ENCODE assay signal across 23 cellular contexts in genomic region chr2:21396252-21396651, GRCh38.
DNase-seq lines count a peak whose midpoint lies in the region; TF ChIP-seq lines count a peak whose summit lies in the region.
"Had no signal": no experiment of that assay in that cellular context is flagged by ENCODE, and none has a peak within 500 bp of the region (broad histone marks: within the 10 kb centered on the region; RNA-seq: fewer than 3 reads in every experiment).

No MANE protein-coding gene starts in this region.

- no peaks in the 10 kb centered on the region for H3K4me1 ChIP-seq in liver (ENCODE audit: control insufficient read depth in 4 of 4, insufficient read depth in 4 of 4, low read length in 3 of 4)

- peaks cover 0 to 12% (median 2%) of the 10 kb centered on the region in 6 donors for H3K9me3 Mint-ChIP-seq in immature natural killer cell
- H3K9me3 Mint-ChIP-seq: H9 had no signal

- H3K4me3 ChIP-seq in epithelial cell of esophagus (ENCODE audit: low read length) (no peak overlapping the region), liver (ENCODE audit: low read depth in 1 of 3, low read length in 3 of 3) (no peak overlapping the region)
- H3K4me3 ChIP-seq: GM23248, PC-9, SK-N-MC had no signal

- no peaks in the 10 kb centered on the region for H3K9me3 ChIP-seq in liver (ENCODE audit: control insufficient read depth in 4 of 4, low read length in 3 of 4)

- DNase-seq in NCI-H345 (lab: John Stamatoyannopoulos, UW) (peak; percentile 50), epithelial cell of esophagus (ENCODE audit: low read depth) (peak; percentile 21), renal cortical epithelial cell (ENCODE audit: low read depth) (peak; percentile 26), NCI-H1092 treated with DMSO at 0.1 percent for 48 hours (lab: John Stamatoyannopoulos, UW) (no peak), immature natural killer cell (no peak)
- DNase-seq in activated CD8-positive, alpha-beta memory T cell treated with anti-CD3 and anti-CD28 coated beads, Interleukin-2, amount 50 U/mL, for 48 hours = no peak
- DNase-seq: Calu3; CD8-positive, alpha-beta memory T cell; DMS153; GM23248; H9; HFFc6; NCI-H1417 treated with DMSO at 0.1 percent for 48 hours; NCI-H187; NCI-H510A treated with DMSO at 0.1 percent for 48 hours; NCI-H748 treated with DMSO at 0.1 percent for 48 hours; PC-9; RPMI8226; SHP77 treated with DMSO at 0.1 percent for 48 hours had no signal

- no peak for TF ChIP-seq CTCF in epithelial cell of esophagus (IDR thresholded peaks at IDR 0.05; ENCODE audit: insufficient read depth, low read depth, low read length, missing control alignments)
- TF ChIP-seq CTCF in liver (IDR thresholded peaks at IDR 0.05; ENCODE audit: low read depth, low read length, missing input control) = no peak

- no peak overlapping the region for H3K4me3 Mint-ChIP-seq in immature natural killer cell
- H3K4me3 Mint-ChIP-seq: CD8-positive, alpha-beta memory T cell; H9; HFFc6; IgD-negative memory B cell had no signal

- peaks cover 0 to 2% (median 1%) of the 10 kb centered on the region in 3 donors for H3K27me3 Mint-ChIP-seq in immature natural killer cell (ENCODE audit: low read depth in 3 of 3)
- H3K27me3 Mint-ChIP-seq: CD8-positive, alpha-beta memory T cell had no signal

- H3K4me1 Mint-ChIP-seq in immature natural killer cell = no peaks in the 10 kb centered on the region
- H3K4me1 Mint-ChIP-seq: CD8-positive, alpha-beta memory T cell; H9; IgD-negative memory B cell had no signal

- no peak overlapping the region for H3K9ac ChIP-seq in liver (ENCODE audit: low read depth in 1 of 2, low read length in 2 of 2)
- H3K9ac ChIP-seq: GM23248 had no signal

- WGBS in liver = 57% methylated on average over 2 of the region's 2 CpGs

- H3K36me3 Mint-ChIP-seq in immature natural killer cell = no peaks in the 10 kb centered on the region
- H3K36me3 Mint-ChIP-seq: CD8-positive, alpha-beta memory T cell; IgD-negative memory B cell had no signal

- no peaks in the 10 kb centered on the region for H3K36me3 ChIP-seq in liver (ENCODE audit: control insufficient read depth in 4 of 4, insufficient read depth in 3 of 4, low read depth in 1 of 4, low read length in 3 of 4)

- TF ChIP-seq RAD21 in liver (IDR thresholded peaks at IDR 0.05) = peak in 1 of 2 donors; percentile 35

- no peak overlapping the region for H3K27ac Mint-ChIP-seq in immature natural killer cell
- H3K27ac Mint-ChIP-seq: CD8-positive, alpha-beta memory T cell; H9; HFFc6; IgD-negative memory B cell had no signal

- H3K27me3 ChIP-seq in liver (ENCODE audit: control insufficient read depth in 4 of 4, insufficient read depth in 4 of 4, low read length in 3 of 4) = no peaks in the 10 kb centered on the region

- H3K27ac ChIP-seq in liver (ENCODE audit: low read depth in 1 of 2, low read length in 2 of 2) = no peak overlapping the region
- H3K27ac ChIP-seq: C4-2B, GM23248, PC-9, SK-N-MC had no signal

TF ChIP-seq in liver, 16 proteins besides CTCF, POLR2A, EP300 and RAD21:
- peak in 1 of 2 donors; percentile 16 for TF ChIP-seq GABPA (IDR thresholded peaks at IDR 0.05 in 1 of 2, conservative IDR thresholded peaks at IDR 0.05 in 1 of 2)
- TF ChIP-seq, protein P1, sequence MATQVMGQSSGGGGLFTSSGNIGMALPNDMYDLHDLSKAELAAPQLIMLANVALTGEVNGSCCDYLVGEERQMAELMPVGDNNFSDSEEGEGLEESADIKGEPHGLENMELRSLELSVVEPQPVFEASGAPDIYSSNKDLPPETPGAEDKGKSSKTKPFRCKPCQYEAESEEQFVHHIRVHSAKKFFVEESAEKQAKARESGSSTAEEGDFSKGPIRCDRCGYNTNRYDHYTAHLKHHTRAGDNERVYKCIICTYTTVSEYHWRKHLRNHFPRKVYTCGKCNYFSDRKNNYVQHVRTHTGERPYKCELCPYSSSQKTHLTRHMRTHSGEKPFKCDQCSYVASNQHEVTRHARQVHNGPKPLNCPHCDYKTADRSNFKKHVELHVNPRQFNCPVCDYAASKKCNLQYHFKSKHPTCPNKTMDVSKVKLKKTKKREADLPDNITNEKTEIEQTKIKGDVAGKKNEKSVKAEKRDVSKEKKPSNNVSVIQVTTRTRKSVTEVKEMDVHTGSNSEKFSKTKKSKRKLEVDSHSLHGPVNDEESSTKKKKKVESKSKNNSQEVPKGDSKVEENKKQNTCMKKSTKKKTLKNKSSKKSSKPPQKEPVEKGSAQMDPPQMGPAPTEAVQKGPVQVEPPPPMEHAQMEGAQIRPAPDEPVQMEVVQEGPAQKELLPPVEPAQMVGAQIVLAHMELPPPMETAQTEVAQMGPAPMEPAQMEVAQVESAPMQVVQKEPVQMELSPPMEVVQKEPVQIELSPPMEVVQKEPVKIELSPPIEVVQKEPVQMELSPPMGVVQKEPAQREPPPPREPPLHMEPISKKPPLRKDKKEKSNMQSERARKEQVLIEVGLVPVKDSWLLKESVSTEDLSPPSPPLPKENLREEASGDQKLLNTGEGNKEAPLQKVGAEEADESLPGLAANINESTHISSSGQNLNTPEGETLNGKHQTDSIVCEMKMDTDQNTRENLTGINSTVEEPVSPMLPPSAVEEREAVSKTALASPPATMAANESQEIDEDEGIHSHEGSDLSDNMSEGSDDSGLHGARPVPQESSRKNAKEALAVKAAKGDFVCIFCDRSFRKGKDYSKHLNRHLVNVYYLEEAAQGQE (IDR thresholded peaks at IDR 0.05) = no peak
- no peak for TF ChIP-seq NR2F2 (IDR thresholded peaks at IDR 0.05)
- peak; percentile 64 to 92 for TF ChIP-seq EGR1 (IDR thresholded peaks at IDR 0.05; ENCODE audit: low read depth in 2 of 2)
- no peak for TF ChIP-seq ATF3 (IDR thresholded peaks at IDR 0.05)
- TF ChIP-seq TAF1 (conservative IDR thresholded peaks at IDR 0.05) = no peak
- TF ChIP-seq, protein P2, sequence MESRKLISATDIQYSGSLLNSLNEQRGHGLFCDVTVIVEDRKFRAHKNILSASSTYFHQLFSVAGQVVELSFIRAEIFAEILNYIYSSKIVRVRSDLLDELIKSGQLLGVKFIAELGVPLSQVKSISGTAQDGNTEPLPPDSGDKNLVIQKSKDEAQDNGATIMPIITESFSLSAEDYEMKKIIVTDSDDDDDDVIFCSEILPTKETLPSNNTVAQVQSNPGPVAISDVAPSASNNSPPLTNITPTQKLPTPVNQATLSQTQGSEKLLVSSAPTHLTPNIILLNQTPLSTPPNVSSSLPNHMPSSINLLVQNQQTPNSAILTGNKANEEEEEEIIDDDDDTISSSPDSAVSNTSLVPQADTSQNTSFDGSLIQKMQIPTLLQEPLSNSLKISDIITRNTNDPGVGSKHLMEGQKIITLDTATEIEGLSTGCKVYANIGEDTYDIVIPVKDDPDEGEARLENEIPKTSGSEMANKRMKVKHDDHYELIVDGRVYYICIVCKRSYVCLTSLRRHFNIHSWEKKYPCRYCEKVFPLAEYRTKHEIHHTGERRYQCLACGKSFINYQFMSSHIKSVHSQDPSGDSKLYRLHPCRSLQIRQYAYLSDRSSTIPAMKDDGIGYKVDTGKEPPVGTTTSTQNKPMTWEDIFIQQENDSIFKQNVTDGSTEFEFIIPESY (IDR thresholded peaks at IDR 0.05) = peak; percentile 46
- TF ChIP-seq FOXA1 (IDR thresholded peaks at IDR 0.05) = peak; percentile 26
- peak in 1 of 2 donors; percentile 80 for TF ChIP-seq RXRA (IDR thresholded peaks at IDR 0.05)
- peak; percentile 29 for TF ChIP-seq FOXA2 (IDR thresholded peaks at IDR 0.05)
- peak; percentile 10 to 68 for TF ChIP-seq HNF4A (conservative IDR thresholded peaks at IDR 0.05)
- no peak for TF ChIP-seq HNF4G (IDR thresholded peaks at IDR 0.05)
- TF ChIP-seq, protein P3, sequence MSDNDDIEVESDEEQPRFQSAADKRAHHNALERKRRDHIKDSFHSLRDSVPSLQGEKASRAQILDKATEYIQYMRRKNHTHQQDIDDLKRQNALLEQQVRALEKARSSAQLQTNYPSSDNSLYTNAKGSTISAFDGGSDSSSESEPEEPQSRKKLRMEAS (IDR thresholded peaks at IDR 0.05) = peak; percentile 40
- TF ChIP-seq JUND (IDR thresholded peaks at IDR 0.05) = peak; percentile 49 to 82
- TF ChIP-seq SP1 (IDR thresholded peaks at IDR 0.05) = peak; percentile 37
- TF ChIP-seq YY1 (IDR thresholded peaks at IDR 0.05) = peak; percentile 47

Comparison
In these comparisons a context has a peak if more than half of its experiments do, and no peak if none do; other contexts are left out.
1. DNase-seq: peak in NCI-H345 (single experiment), epithelial cell of esophagus (single experiment) and renal cortical epithelial cell (single experiment); none in activated CD8-positive, alpha-beta memory T cell treated with anti-CD3 and anti-CD28 coated beads, Interleukin-2, amount 50 U/mL, for 48 hours (single experiment), NCI-H1092 treated with DMSO at 0.1 percent for 48 hours (single experiment) and immature natural killer cell (0 of 3).